7 cellular contexts compared by ENCODE assay signal in genomic region chr2:223692227-223692947, GRCh38.
DNase-seq lines count a peak whose midpoint lies in the region; ATAC-seq and TF ChIP-seq lines count a peak whose summit lies in the region.

No MANE protein-coding gene starts in this region.

- TF ChIP-seq CTCF in GM12864 (IDR thresholded peaks at IDR 0.05; ENCODE audit: low read depth, low read length, missing control alignments), result peak; percentile 21
- TF ChIP-seq CTCF in body of pancreas (IDR thresholded peaks at IDR 0.05), result peak in 6 of 7 experiments; percentile 42 to 47 (median 44)
- TF ChIP-seq CTCF in CD8-positive, alpha-beta T cell (IDR thresholded peaks at IDR 0.05), result no peak

- H3K4me1 ChIP-seq in body of pancreas, result no peaks in the 10 kb centered on the region
- H3K4me1 ChIP-seq in CD8-positive, alpha-beta T cell (ENCODE audit: insufficient read depth, low read length), result no peaks in the 10 kb centered on the region

- no peak for TF ChIP-seq POLR2A in body of pancreas (IDR thresholded peaks at IDR 0.05)

- H3K27me3 ChIP-seq in body of pancreas, result no peaks in the 10 kb centered on the region
- H3K27me3 ChIP-seq in CD8-positive, alpha-beta T cell (ENCODE audit: insufficient read depth, low read length), result no peaks in the 10 kb centered on the region

- 26 to 31% methylated on average over 12 of the region's 12 CpGs for WGBS in body of pancreas, 2 donors

- ATAC-seq in body of pancreas, result no peak
- ATAC-seq in HG03442 (IDR thresholded peaks at IDR 0.05; ENCODE audit: unreplicated experiment), result no peak
- no peak for ATAC-seq in CD8-positive, alpha-beta T cell

- DNase-seq in GM12864 (ENCODE audit: low read depth) (no peak), NCI-H1694 (lab: John Stamatoyannopoulos, UW) (peak; percentile 57), body of pancreas (peak; percentile 23 to 41 (median 36)), kidney glomerular epithelial cell (lab: John Stamatoyannopoulos, UW) (peak; percentile 70), NK-92 (lab: John Stamatoyannopoulos, UW; ENCODE audit: unreplicated experiment) (no peak)
- no peak for DNase-seq in CD8-positive, alpha-beta T cell

- H3K27ac Mint-ChIP-seq in CD8-positive, alpha-beta T cell, result no peak overlapping the region

- H3K4me3 ChIP-seq in GM12864 (ENCODE audit: low read depth, low read length), result no peak overlapping the region
- H3K4me3 ChIP-seq in body of pancreas, result no peak overlapping the region
- no peak overlapping the region for H3K4me3 ChIP-seq in CD8-positive, alpha-beta T cell (ENCODE audit: low read depth, low read length)

- no peaks in the 10 kb centered on the region for H3K9me3 ChIP-seq in body of pancreas
- H3K9me3 ChIP-seq in CD8-positive, alpha-beta T cell (ENCODE audit: low read length), result no peaks in the 10 kb centered on the region

- no peaks in the 10 kb centered on the region for H3K4me1 Mint-ChIP-seq in CD8-positive, alpha-beta T cell (ENCODE audit: low read depth)

- no peaks in the 10 kb centered on the region for H3K9me3 Mint-ChIP-seq in CD8-positive, alpha-beta T cell

- intact Hi-C loops in body of pancreas (cut with DNase I), result no loop called here
- intact Hi-C loops in CD8-positive, alpha-beta T cell (cut with DNase I, micrococcal nuclease), result no loop called here

- CTCF ChIA-PET in CD8-positive, alpha-beta T cell (lab: Charles Lee), result no interaction called here

- no peak overlapping the region for H3K4me3 Mint-ChIP-seq in CD8-positive, alpha-beta T cell

- POLR2A ChIA-PET in CD8-positive, alpha-beta T cell (lab: Charles Lee), result no interaction called here

- H3K36me3 ChIP-seq in body of pancreas (replicated peaks in 1 of 2; ENCODE audit: insufficient read depth in 1 of 2, low read depth in 2 of 2), result no peaks in the 10 kb centered on the region
- H3K36me3 ChIP-seq in CD8-positive, alpha-beta T cell (ENCODE audit: insufficient read depth, low read length), result no peaks in the 10 kb centered on the region

- H3K27ac ChIP-seq in body of pancreas, result no peak overlapping the region
- no peak overlapping the region for H3K27ac ChIP-seq in CD8-positive, alpha-beta T cell (ENCODE audit: low read depth, low read length)

- peaks cover 8% of the 10 kb centered on the region for H3K27me3 Mint-ChIP-seq in CD8-positive, alpha-beta T cell (ENCODE audit: low read depth)

- H3K36me3 Mint-ChIP-seq in CD8-positive, alpha-beta T cell, result no peaks in the 10 kb centered on the region

Comparison
In these comparisons a context has a peak if more than half of its experiments do, and no peak if none do; other contexts are left out.
1. DNase-seq: peak in NCI-H1694 (single experiment), body of pancreas (4 of 4) and kidney glomerular epithelial cell (single experiment); none in GM12864 (single experiment), NK-92 (single experiment) and CD8-positive, alpha-beta T cell (0 of 7).